In genomic region chr11:68373189-68373809, GRCh38 we compare ENCODE assay signal across 11 cellular contexts.
A peak's percentile ranks its signal among the peaks of the same experiment; 100 is the strongest.
DNase-seq lines count a peak whose midpoint lies in the region; ATAC-seq, FAIRE-seq and TF ChIP-seq lines count a peak whose summit lies in the region.
"Had no signal": no experiment of that assay in that cellular context is flagged by ENCODE, and none has a peak within 500 bp of the region (broad histone marks: within the 10 kb centered on the region; RNA-seq: fewer than 3 reads in every experiment).

No MANE protein-coding gene starts in this region.

- H3K9me3 Mint-ChIP-seq in GM23338, result no peaks in the 10 kb centered on the region; the same call in 2 of the 3 replicates

- peaks cover 20% of the 10 kb centered on the region for H3K36me3 Mint-ChIP-seq in GM23338 (ENCODE audit: low read depth)

- TF ChIP-seq RAD21 in liver (IDR thresholded peaks at IDR 0.05), result no peak

- no peak for DNase-seq in GM23338 (ENCODE audit: low spot score)
- no peak for DNase-seq in bronchial epithelial cell (ENCODE audit: low read depth)
- peak in 4 of 49 donors; percentile 17 to 39 (median 22) for DNase-seq in substantia nigra (lab: John Stamatoyannopoulos, UW)
- DNase-seq in dermis blood vessel endothelial cell, result no peak
- no peak for DNase-seq in NK-92 treated with Interleukin-12 subunit alpha and Interleukin-12 subunit beta, amount 100 ng/mL, for 24 hours (lab: John Stamatoyannopoulos, UW)
- DNase-seq in cerebellar nuclear complex (lab: John Stamatoyannopoulos, UW), result no peak
- DNase-seq: activated CD4-positive, alpha-beta T cell treated with anti-CD3 and anti-CD28 coated beads for 48 hours; NCI-H748 treated with DMSO at 0.1 percent for 48 hours had no signal

- H3K36me3 ChIP-seq in GM23338 (ENCODE audit: insufficient read depth) (no peaks in the 10 kb centered on the region), bronchial epithelial cell (ENCODE audit: control insufficient read depth, insufficient read depth, low read length) (peaks cover under 1% of the 10 kb centered on the region), liver (ENCODE audit: control insufficient read depth in 4 of 4, insufficient read depth in 3 of 4, low read depth in 1 of 4, low read length in 3 of 4) (peaks cover 0 to 10% (median 3%) of the 10 kb centered on the region in 4 donors)
- H3K36me3 ChIP-seq: cardiac muscle cell had no signal

- H3K4me3 ChIP-seq in GM23338 (no peak overlapping the region), bronchial epithelial cell (ENCODE audit: low read depth, low read length) (no peak overlapping the region), liver (ENCODE audit: low read depth in 1 of 3, low read length in 3 of 3) (no peak overlapping the region)
- H3K4me3 ChIP-seq: cardiac muscle cell had no signal

- H3K4me2 ChIP-seq in GM23338, result no peak overlapping the region

- peaks cover 5% of the 10 kb centered on the region; the same call in 2 of the 3 replicates for H3K4me1 Mint-ChIP-seq in GM23338

- H3K4me1 ChIP-seq in GM23338 (ENCODE audit: insufficient read depth) (no peaks in the 10 kb centered on the region), liver (ENCODE audit: control insufficient read depth in 4 of 4, insufficient read depth in 4 of 4, low read length in 3 of 4) (peaks cover 36 to 70% (median 61%) of the 10 kb centered on the region in 4 donors)

- no peaks in the 10 kb centered on the region for H3K79me2 ChIP-seq in GM23338 (replicated peaks; ENCODE audit: insufficient read depth)

- H3K9me3 ChIP-seq in liver (ENCODE audit: control insufficient read depth in 4 of 4, low read length in 3 of 4), result no peaks in the 10 kb centered on the region

- H3K27me3 ChIP-seq in GM23338 (ENCODE audit: insufficient read depth), result no peaks in the 10 kb centered on the region
- no peaks in the 10 kb centered on the region for H3K27me3 ChIP-seq in bronchial epithelial cell (ENCODE audit: control insufficient read depth, insufficient read depth, low read length)
- H3K27me3 ChIP-seq in liver (ENCODE audit: control insufficient read depth in 4 of 4, insufficient read depth in 4 of 4, low read length in 3 of 4), result no peaks in the 10 kb centered on the region
- H3K27me3 ChIP-seq: cardiac muscle cell had no signal

- FAIRE-seq in bronchial epithelial cell (lab: Jason Lieb, UNC), result peak; percentile 47

- H3K9ac ChIP-seq in liver (ENCODE audit: low read depth in 1 of 2, low read length in 2 of 2), result no peak overlapping the region

- H3F3A ChIP-seq in GM23338 (replicated peaks; ENCODE audit: low read depth), result no peaks in the 10 kb centered on the region

- no peak for TF ChIP-seq CTCF in GM23338 (conservative IDR thresholded peaks at IDR 0.05; ENCODE audit: low read depth in 2 of 2)
- no peak for TF ChIP-seq CTCF in bronchial epithelial cell (IDR thresholded peaks at IDR 0.05; ENCODE audit: insufficient read depth, low read length, severe bottlenecking)
- TF ChIP-seq CTCF in liver (IDR thresholded peaks at IDR 0.05; ENCODE audit: low read depth, low read length, missing input control), result no peak

- H3K27me3 Mint-ChIP-seq in GM23338 (ENCODE audit: insufficient read depth, low read depth, poor library complexity), result peaks cover 11% of the 10 kb centered on the region

- H3K9me2 ChIP-seq in GM23338 (ENCODE audit: insufficient read depth), result no peaks in the 10 kb centered on the region

- H3K4me3 Mint-ChIP-seq in GM23338, result no peak overlapping the region

- H3K27ac ChIP-seq in GM23338 (ENCODE audit: low read depth) (no peak overlapping the region), liver (ENCODE audit: low read depth in 1 of 2, low read length in 2 of 2) (peak overlapping the region; percentile 78 to 79), substantia nigra (ENCODE audit: low read depth, low read length, poor library complexity, severe bottlenecking) (peak overlapping the region; percentile 51)

- H2AFZ ChIP-seq in GM23338, result no peak overlapping the region

- 81% methylated on average over 22 of the region's 22 CpGs for WGBS in liver

- no peaks in the 10 kb centered on the region for H4K20me1 ChIP-seq in GM23338 (replicated peaks; ENCODE audit: insufficient read depth)

- peak overlapping the region; percentile 45; the same call in 1 of the 2 replicates for H3K27ac Mint-ChIP-seq in GM23338

- no peak for ATAC-seq in GM23338
- ATAC-seq in HG03571 (IDR thresholded peaks at IDR 0.05; ENCODE audit: unreplicated experiment), result no peak

TF ChIP-seq in GM23338, 12 proteins besides CTCF, POLR2A, EP300 and RAD21 (continues in another document):
- no peak for TF ChIP-seq NANOG (IDR thresholded peaks at IDR 0.05; ENCODE audit: borderline replicate concordance)
- no peak for TF ChIP-seq REST (IDR thresholded peaks at IDR 0.05; ENCODE audit: unreplicated experiment)
- TF ChIP-seq POLR2AphosphoS5 (IDR thresholded peaks at IDR 0.05; ENCODE audit: low read depth), result no peak
- no peak for TF ChIP-seq ZNF114 (CRISPR knock-in tag; IDR thresholded peaks at IDR 0.05)
- no peak for TF ChIP-seq CREB1 (CRISPR knock-in tag; IDR thresholded peaks at IDR 0.05; ENCODE audit: low read depth)
- TF ChIP-seq EZH2phosphoT487 (IDR thresholded peaks at IDR 0.05; ENCODE audit: unreplicated experiment), result no peak
- no peak for TF ChIP-seq JUNB (IDR thresholded peaks at IDR 0.05; ENCODE audit: unreplicated experiment)
- no peak for TF ChIP-seq ZNF331 (CRISPR knock-in tag; IDR thresholded peaks at IDR 0.05; ENCODE audit: low read depth)

TF ChIP-seq in liver, 16 proteins besides CTCF, POLR2A, EP300 and RAD21:
- TF ChIP-seq GABPA (IDR thresholded peaks at IDR 0.05 in 1 of 2, conservative IDR thresholded peaks at IDR 0.05 in 1 of 2) (no peak), NR2F2 (IDR thresholded peaks at IDR 0.05) (no peak), YY1 (IDR thresholded peaks at IDR 0.05) (no peak), EGR1 (IDR thresholded peaks at IDR 0.05; ENCODE audit: low read depth in 2 of 2) (no peak), JUND (IDR thresholded peaks at IDR 0.05) (no peak), ATF3 (IDR thresholded peaks at IDR 0.05) (no peak), SP1 (IDR thresholded peaks at IDR 0.05) (no peak), TAF1 (conservative IDR thresholded peaks at IDR 0.05) (no peak), HNF4A (conservative IDR thresholded peaks at IDR 0.05) (no peak), MAX (IDR thresholded peaks at IDR 0.05) (no peak), REST (IDR thresholded peaks at IDR 0.05) (no peak), FOXA1 (IDR thresholded peaks at IDR 0.05) (no peak), HNF4G (IDR thresholded peaks at IDR 0.05) (no peak), RXRA (IDR thresholded peaks at IDR 0.05) (no peak)
- TF ChIP-seq, protein P1, sequence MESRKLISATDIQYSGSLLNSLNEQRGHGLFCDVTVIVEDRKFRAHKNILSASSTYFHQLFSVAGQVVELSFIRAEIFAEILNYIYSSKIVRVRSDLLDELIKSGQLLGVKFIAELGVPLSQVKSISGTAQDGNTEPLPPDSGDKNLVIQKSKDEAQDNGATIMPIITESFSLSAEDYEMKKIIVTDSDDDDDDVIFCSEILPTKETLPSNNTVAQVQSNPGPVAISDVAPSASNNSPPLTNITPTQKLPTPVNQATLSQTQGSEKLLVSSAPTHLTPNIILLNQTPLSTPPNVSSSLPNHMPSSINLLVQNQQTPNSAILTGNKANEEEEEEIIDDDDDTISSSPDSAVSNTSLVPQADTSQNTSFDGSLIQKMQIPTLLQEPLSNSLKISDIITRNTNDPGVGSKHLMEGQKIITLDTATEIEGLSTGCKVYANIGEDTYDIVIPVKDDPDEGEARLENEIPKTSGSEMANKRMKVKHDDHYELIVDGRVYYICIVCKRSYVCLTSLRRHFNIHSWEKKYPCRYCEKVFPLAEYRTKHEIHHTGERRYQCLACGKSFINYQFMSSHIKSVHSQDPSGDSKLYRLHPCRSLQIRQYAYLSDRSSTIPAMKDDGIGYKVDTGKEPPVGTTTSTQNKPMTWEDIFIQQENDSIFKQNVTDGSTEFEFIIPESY (IDR thresholded peaks at IDR 0.05), result no peak
